In the genomic region with DNA sequence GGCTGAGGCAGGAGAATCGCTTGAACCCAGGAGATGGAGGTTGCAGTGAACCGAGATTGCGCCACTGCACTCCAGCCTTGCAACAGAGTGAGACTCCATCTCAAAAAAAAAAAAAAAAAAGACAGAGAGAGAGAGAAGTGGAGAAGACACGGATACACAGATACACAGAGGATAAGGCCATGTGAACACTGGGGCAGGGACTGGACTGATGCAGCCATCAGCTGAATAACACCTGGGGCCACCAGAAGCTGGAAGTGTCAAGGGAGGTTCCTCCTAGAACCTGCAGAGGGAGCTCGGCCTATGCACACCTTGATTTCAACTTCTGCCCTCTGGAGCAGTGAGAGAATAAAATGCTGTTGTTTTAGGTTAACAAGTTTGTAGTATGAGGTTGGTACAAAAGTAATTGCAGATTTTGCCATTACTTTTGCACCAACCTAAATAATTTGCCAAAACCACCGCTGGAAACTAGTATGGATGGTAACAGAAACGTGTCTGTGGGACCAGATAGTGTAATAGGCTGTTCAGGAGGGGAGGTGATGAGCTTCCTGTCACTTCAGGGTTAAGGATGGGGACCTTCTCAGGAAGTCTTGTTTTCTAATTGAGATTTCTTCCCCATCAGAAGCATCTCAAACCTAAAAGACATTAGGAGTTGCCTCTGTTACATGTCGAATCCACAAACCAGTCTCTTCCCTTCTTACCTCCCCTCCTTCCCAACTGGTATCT, we compare ENCODE assay signal across 8 cellular contexts. TPM values are rescaled to one million over a fixed set of nuclear protein-coding genes. Genes with fewer than 3 reads are reported as not detected.
DNase-seq lines count a peak whose midpoint lies in the region; ATAC-seq and TF ChIP-seq lines count a peak whose summit lies in the region.

No MANE protein-coding gene starts in this region.

- TF ChIP-seq CTCF in breast epithelium (IDR thresholded peaks at IDR 0.05) = peak in 2 of 3 donors; percentile 53 to 63

- ATAC-seq in HG03460 (IDR thresholded peaks at IDR 0.05; ENCODE audit: unreplicated experiment) = no peak
- ATAC-seq in HG02623 (IDR thresholded peaks at IDR 0.05; ENCODE audit: unreplicated experiment) = no peak

- H3K36me3 ChIP-seq in breast epithelium = no peaks in the 10 kb centered on the region

- peaks cover 0 to 4% of the 10 kb centered on the region in 2 donors for H3K9me3 ChIP-seq in breast epithelium

- H3K4me1 ChIP-seq in breast epithelium = no peaks in the 10 kb centered on the region

- no peak for TF ChIP-seq POLR2A in breast epithelium (IDR thresholded peaks at IDR 0.05)

- H3K27ac ChIP-seq in breast epithelium = no peak overlapping the region

- intact Hi-C loops in breast epithelium (cut with DNase I; ENCODE audit: low total_unique reads) = no loop called here

- H3K27me3 ChIP-seq in breast epithelium = peaks cover 0 to 3% of the 10 kb centered on the region in 2 donors

- peak; percentile 54 for DNase-seq in activated CD4-positive, alpha-beta T cell treated with anti-CD3 and anti-CD28 coated beads for 48 hours
- DNase-seq in activated CD4-positive, alpha-beta T cell treated with anti-CD3 and anti-CD28 coated beads for 4 hours = no peak
- DNase-seq in NCI-H748 treated with DMSO at 0.1 percent for 48 hours (lab: John Stamatoyannopoulos, UW) (peak; percentile 28), breast epithelium (ENCODE audit: low spot score in 2 of 2) (no peak), lung microvascular endothelial cell (ENCODE audit: low read depth in 2 of 2) (peak; percentile 74)
- no peak for DNase-seq in activated CD8-positive, alpha-beta memory T cell treated with anti-CD3 and anti-CD28 coated beads, Interleukin-2, amount 50 U/mL, for 48 hours

- no peak overlapping the region for H3K4me3 ChIP-seq in breast epithelium

RNA-seq across cellular contexts. Expression of a gene that starts 36.4 kb away (rescaled TPM):
- total RNA-seq in breast epithelium (not detected), lung microvascular endothelial cell (0.22 TPM in 1 of 2 replicates, not detected in the other)

RNA-seq across cellular contexts. Expression of a gene that starts 47.5 kb away (rescaled TPM):
- under 1 TPM in 1 of 3 donors, not detected in 2; 0.33 TPM for total RNA-seq in breast epithelium
- total RNA-seq in lung microvascular endothelial cell = not detected in 2 replicates

Comparison
In these comparisons a context has a peak if more than half of its experiments do, and no peak if none do; other contexts are left out.
1. DNase-seq: peak in activated CD4-positive, alpha-beta T cell treated with anti-CD3 and anti-CD28 coated beads for 48 hours (single experiment), NCI-H748 treated with DMSO at 0.1 percent for 48 hours (single experiment) and lung microvascular endothelial cell (2 of 2); none in activated CD4-positive, alpha-beta T cell treated with anti-CD3 and anti-CD28 coated beads for 4 hours (0 of 2), breast epithelium (0 of 2) and activated CD8-positive, alpha-beta memory T cell treated with anti-CD3 and anti-CD28 coated beads, Interleukin-2, amount 50 U/mL, for 48 hours (single experiment).